27 cellular contexts compared by ENCODE assay signal in genomic region chr9:549425-549997, GRCh38. TPM values are rescaled to one million over a fixed set of nuclear protein-coding genes. Genes with fewer than 3 reads are reported as not detected.
DNase-seq lines count a peak whose midpoint lies in the region; ATAC-seq and TF ChIP-seq lines count a peak whose summit lies in the region.
"Had no signal": no experiment of that assay in that cellular context is flagged by ENCODE, and none has a peak within 500 bp of the region (broad histone marks: within the 10 kb centered on the region; RNA-seq: fewer than 3 reads in every experiment).

No MANE protein-coding gene starts in this region.

- H3K4me1 Mint-ChIP-seq in endodermal cell: peaks cover 51% of the 10 kb centered on the region
- H3K4me1 Mint-ChIP-seq: B cell, CD14-positive monocyte had no signal

- no peaks in the 10 kb centered on the region for H3K27me3 Mint-ChIP-seq in endodermal cell (ENCODE audit: insufficient read depth)

- WGBS in endodermal cell (ENCODE audit: insufficient coverage in 1 of 2, insufficient read length in 1 of 2), 2 experiments: 96% methylated on average over 8 to 11 of the region's 12 CpGs
- 43 to 51% methylated on average over 6 to 12 of the region's 12 CpGs for WGBS in transverse colon (ENCODE audit: low coverage in 1 of 2), 2 donors

- no peak overlapping the region for H3K4me3 Mint-ChIP-seq in endodermal cell
- H3K4me3 Mint-ChIP-seq: B cell, CD14-positive monocyte had no signal

- in situ Hi-C loops in transverse colon (cut with MboI; ENCODE audit: low pct_ligation_motif_present in 1 of 4, low pct_unique_long_range_greater_than_20kb in 1 of 4, low sequenced_read_pairs in 3 of 4): no loop called here

- TF ChIP-seq POLR2A in transverse colon (IDR thresholded peaks at IDR 0.05): no peak

- ATAC-seq in Right ventricle myocardium superior (ENCODE audit: poor library complexity): no peak
- ATAC-seq: A549, GM12878 had no signal

- DNase-seq in left ventricle myocardium inferior (no peak), Right ventricle myocardium superior (no peak), endodermal cell (no peak), transverse colon (no peak), CD1c-positive myeloid dendritic cell (ENCODE audit: extremely low spot score) (no peak), mesenteric fat pad (ENCODE audit: low spot score) (no peak)
- DNase-seq in activated naive CD4-positive, alpha-beta T cell treated with Interleukin-2 at 50 U/mL for 16 hours: no peak
- DNase-seq: COR-L47, DMS 273 treated with DMSO at 0.1 percent for 48 hours, DMS79 treated with DMSO at 0.1 percent for 48 hours, KBM-7, MM.1S, NCI-H1048, NCI-H1436 treated with DMSO at 0.1 percent for 48 hours, NCI-H1930, NCI-H446, NCI-H526 treated with DMSO at 0.1 percent for 48 hours, OCI-M1, SHP77, SK-N-SH had no signal

- H3K36me3 ChIP-seq in left ventricle myocardium inferior: no peaks in the 10 kb centered on the region
- H3K36me3 ChIP-seq in endodermal cell (ENCODE audit: control insufficient read depth, insufficient read depth, low read length): no peaks in the 10 kb centered on the region
- H3K36me3 ChIP-seq in mucosa of rectum (ENCODE audit: control insufficient read depth in 2 of 2, insufficient read depth in 2 of 2, low read length in 2 of 2): no peaks in the 10 kb centered on the region
- no peaks in the 10 kb centered on the region for H3K36me3 ChIP-seq in transverse colon

- H3K4me3 ChIP-seq in left ventricle myocardium inferior: peak overlapping the region; percentile 10
- H3K4me3 ChIP-seq in endodermal cell (ENCODE audit: low read length): no peak overlapping the region
- H3K4me3 ChIP-seq in mucosa of rectum (ENCODE audit: low read length in 2 of 2): peak overlapping the region; percentile 14 to 47
- no peak overlapping the region for H3K4me3 ChIP-seq in transverse colon
- H3K4me3 ChIP-seq: A549, GM12878, HAP-1 had no signal

- TF ChIP-seq CTCF in left ventricle myocardium inferior (IDR thresholded peaks at IDR 0.05; ENCODE audit: borderline replicate concordance) (no peak), endodermal cell (conservative IDR thresholded peaks at IDR 0.05) (no peak), transverse colon (IDR thresholded peaks at IDR 0.05) (no peak)

- TF ChIP-seq EP300 in transverse colon (IDR thresholded peaks at IDR 0.05; ENCODE audit: low read depth): no peak

- peak overlapping the region; percentile 86 for H3K27ac ChIP-seq in left ventricle myocardium inferior (replicated peaks)
- H3K27ac ChIP-seq in endodermal cell (ENCODE audit: low read depth, low read length): peak overlapping the region; percentile 18
- H3K27ac ChIP-seq in mucosa of rectum (ENCODE audit: low read depth in 2 of 2, low read length in 2 of 2): peak overlapping the region in 1 of 2 donors; percentile 31
- H3K27ac ChIP-seq in transverse colon: peak overlapping the region in 3 of 4 donors; percentile 29 to 63 (median 37)
- H3K27ac ChIP-seq: A549, HL-60 had no signal

- H3K27me3 ChIP-seq in left ventricle myocardium inferior (ENCODE audit: low read depth): no peaks in the 10 kb centered on the region
- no peaks in the 10 kb centered on the region for H3K27me3 ChIP-seq in endodermal cell (ENCODE audit: control insufficient read depth, insufficient read depth, low read length, poor library complexity, severe bottlenecking)
- H3K27me3 ChIP-seq in mucosa of rectum (ENCODE audit: control insufficient read depth in 2 of 2, insufficient read depth in 2 of 2, low read length in 2 of 2): no peaks in the 10 kb centered on the region
- H3K27me3 ChIP-seq in transverse colon: no peaks in the 10 kb centered on the region

- no peaks in the 10 kb centered on the region for H3K9me3 ChIP-seq in left ventricle myocardium inferior (replicated peaks)
- peaks cover 5% of the 10 kb centered on the region for H3K9me3 ChIP-seq in endodermal cell (ENCODE audit: control insufficient read depth, low read length)
- no peaks in the 10 kb centered on the region for H3K9me3 ChIP-seq in mucosa of rectum (ENCODE audit: control insufficient read depth in 2 of 2, low read length in 2 of 2)
- no peaks in the 10 kb centered on the region for H3K9me3 ChIP-seq in transverse colon
- H3K9me3 ChIP-seq: A549, HAP-1, SK-N-SH had no signal

- peaks cover 1% of the 10 kb centered on the region for H3K9me3 Mint-ChIP-seq in endodermal cell
- H3K9me3 Mint-ChIP-seq: CD14-positive monocyte had no signal

- H3K9ac ChIP-seq in endodermal cell (ENCODE audit: extremely low read depth, low read length, poor library complexity, severe bottlenecking): no peak overlapping the region
- peak overlapping the region in 1 of 2 donors; percentile 50 for H3K9ac ChIP-seq in mucosa of rectum (ENCODE audit: low read depth in 1 of 2, low read length in 2 of 2)
- H3K9ac ChIP-seq: SK-N-SH had no signal

- peaks cover 83% of the 10 kb centered on the region for H3K4me1 ChIP-seq in left ventricle myocardium inferior
- H3K4me1 ChIP-seq in endodermal cell (ENCODE audit: control insufficient read depth, insufficient read depth, low read length): peaks cover 25% of the 10 kb centered on the region
- peaks cover 0 to 14% of the 10 kb centered on the region in 2 donors for H3K4me1 ChIP-seq in mucosa of rectum (ENCODE audit: control insufficient read depth in 2 of 2, insufficient read depth in 2 of 2, low read length in 2 of 2)
- H3K4me1 ChIP-seq in transverse colon: peaks cover 4 to 18% (median 7%) of the 10 kb centered on the region in 4 donors

- H3K27ac Mint-ChIP-seq in endodermal cell: no peak overlapping the region
- H3K27ac Mint-ChIP-seq: B cell, CD14-positive monocyte had no signal

- H3K36me3 Mint-ChIP-seq in endodermal cell (ENCODE audit: low read depth): peaks cover 5% of the 10 kb centered on the region
- H3K36me3 Mint-ChIP-seq: CD14-positive monocyte had no signal

- intact Hi-C loops in left ventricle myocardium inferior (cut with micrococcal nuclease): no loop called here
- intact Hi-C loops in Right ventricle myocardium superior (cut with DNase I): no loop called here
- intact Hi-C loops in transverse colon (cut with DNase I; ENCODE audit: low total_unique reads): loop anchor here (5.0 kb wide), 1 partner anchor 162 kb away; no protein-coding TSS in a partner anchor

RNA-seq across cellular contexts. Expression of gene KANK1, which starts 45.0 kb away (rescaled TPM):
- total RNA-seq in left ventricle myocardium inferior (155 TPM), Right ventricle myocardium superior (153 TPM), endodermal cell (10 to 100 TPM; 29.4 to 42.7 TPM), transverse colon (10 to 100 TPM; 33.9 to 45.6 (median 43.1) TPM), mesenteric fat pad (122 TPM)
- 11.8 TPM for polyA plus RNA-seq in endodermal cell (2013, experiment 1 of 2)
- 11.0 TPM for polyA plus RNA-seq in endodermal cell (2013, experiment 2 of 2)

Comparison
In these comparisons a context has a peak if more than half of its experiments do, and no peak if none do; other contexts are left out.
1. H3K4me3 ChIP-seq: peak in left ventricle myocardium inferior (single experiment) and mucosa of rectum (2 of 2); none in endodermal cell (single experiment) and transverse colon (0 of 4).